8 cellular contexts compared by ENCODE assay signal in genomic region chr17:43366809-43367587, GRCh38. TPM values are rescaled to one million over a fixed set of nuclear protein-coding genes. Genes with fewer than 3 reads are reported as not detected.
A peak's percentile ranks its signal among the peaks of the same experiment; 100 is the strongest.
DNase-seq lines count a peak whose midpoint lies in the region; ATAC-seq lines count a peak whose summit lies in the region.

No MANE protein-coding gene starts in this region.

- ATAC-seq in HG02623 (IDR thresholded peaks at IDR 0.05; ENCODE audit: unreplicated experiment), result no peak

- H3K27me3 Mint-ChIP-seq in T-helper 2 cell treated with Interferon-gamma antibody and Interleukin-4, amounts not matched to agents 5 μg/mL and 100 μg/mL, for 36 hours (ENCODE audit: low read depth), result no peaks in the 10 kb centered on the region
- no peaks in the 10 kb centered on the region for H3K27me3 Mint-ChIP-seq in activated T-helper 1 cell treated with anti-CD3 and anti-CD28 coated beads, Interleukin-12 subunit alpha, Interleukin-12 subunit beta, Interleukin-2, Interleukin-4 antibody, amounts not matched to agents 30 ng/mL and 10 ng/mL and 1 ng/mL, durations not matched to agents 14 hours and 24 hours and 36 hours (ENCODE audit: insufficient read depth)

- H3K4me3 Mint-ChIP-seq in T-helper 2 cell treated with Interferon-gamma antibody and Interleukin-4, amounts not matched to agents 5 μg/mL and 100 μg/mL, for 36 hours, result peak overlapping the region; percentile 95
- no peak overlapping the region for H3K4me3 Mint-ChIP-seq in activated T-helper 1 cell treated with anti-CD3 and anti-CD28 coated beads, Interleukin-12 subunit alpha, Interleukin-12 subunit beta, Interleukin-2, Interleukin-4 antibody, amounts not matched to agents 30 ng/mL and 10 ng/mL and 1 ng/mL, durations not matched to agents 14 hours and 24 hours and 36 hours

- H3K4me1 Mint-ChIP-seq in T-helper 2 cell treated with Interferon-gamma antibody and Interleukin-4, amounts not matched to agents 5 μg/mL and 100 μg/mL, for 36 hours (ENCODE audit: low read depth), result peaks cover 39% of the 10 kb centered on the region
- peaks cover 44% of the 10 kb centered on the region for H3K4me1 Mint-ChIP-seq in activated T-helper 1 cell treated with anti-CD3 and anti-CD28 coated beads, Interleukin-12 subunit alpha, Interleukin-12 subunit beta, Interleukin-2, Interleukin-4 antibody, amounts not matched to agents 30 ng/mL and 10 ng/mL and 1 ng/mL, durations not matched to agents 14 hours and 24 hours and 36 hours (ENCODE audit: low read depth)

- H3K36me3 Mint-ChIP-seq in T-helper 2 cell treated with Interferon-gamma antibody and Interleukin-4, amounts not matched to agents 5 μg/mL and 100 μg/mL, for 36 hours (ENCODE audit: low read depth), result no peaks in the 10 kb centered on the region
- H3K36me3 Mint-ChIP-seq in activated T-helper 1 cell treated with anti-CD3 and anti-CD28 coated beads, Interleukin-12 subunit alpha, Interleukin-12 subunit beta, Interleukin-2, Interleukin-4 antibody, amounts not matched to agents 30 ng/mL and 10 ng/mL and 1 ng/mL, durations not matched to agents 14 hours and 24 hours and 36 hours (ENCODE audit: low read depth), result no peaks in the 10 kb centered on the region

- peak overlapping the region; percentile 100 for H3K27ac Mint-ChIP-seq in T-helper 2 cell treated with Interferon-gamma antibody and Interleukin-4, amounts not matched to agents 5 μg/mL and 100 μg/mL, for 36 hours
- H3K27ac Mint-ChIP-seq in activated T-helper 1 cell treated with anti-CD3 and anti-CD28 coated beads, Interleukin-12 subunit alpha, Interleukin-12 subunit beta, Interleukin-2, Interleukin-4 antibody, amounts not matched to agents 30 ng/mL and 10 ng/mL and 1 ng/mL, durations not matched to agents 14 hours and 24 hours and 36 hours, result peak overlapping the region; percentile 100

- no peaks in the 10 kb centered on the region for H3K9me3 Mint-ChIP-seq in T-helper 2 cell treated with Interferon-gamma antibody and Interleukin-4, amounts not matched to agents 5 μg/mL and 100 μg/mL, for 36 hours
- no peaks in the 10 kb centered on the region for H3K9me3 Mint-ChIP-seq in activated T-helper 1 cell treated with anti-CD3 and anti-CD28 coated beads, Interleukin-12 subunit alpha, Interleukin-12 subunit beta, Interleukin-2, Interleukin-4 antibody, amounts not matched to agents 30 ng/mL and 10 ng/mL and 1 ng/mL, durations not matched to agents 14 hours and 24 hours and 36 hours

- intact Hi-C loops in activated T-helper 1 cell treated with anti-CD3 and anti-CD28 coated beads, Interleukin-12 subunit alpha, Interleukin-12 subunit beta, Interleukin-2, Interleukin-4 antibody, amounts not matched to agents 30 ng/mL and 10 ng/mL and 1 ng/mL, durations not matched to agents 14 hours and 24 hours and 36 hours (cut with micrococcal nuclease), result no loop called here

- H3K27ac ChIP-seq in substantia nigra (ENCODE audit: low read depth, low read length, poor library complexity, severe bottlenecking), result peak overlapping the region; percentile 99

- DNase-seq in T-helper 2 cell treated with Interferon-gamma antibody and Interleukin-4, amounts not matched to agents 5 μg/mL and 100 μg/mL, for 36 hours (ENCODE audit: low spot score), result peak; percentile 38
- DNase-seq in T-helper 2 cell (no peak), islet precursor cell (peak; percentile 62), substantia nigra (lab: John Stamatoyannopoulos, UW) (peak in 3 of 49 donors; percentile 3 to 9 (median 7)), OCI-M2 (lab: John Stamatoyannopoulos, UW; ENCODE audit: unreplicated experiment) (no peak), AG20443 (ENCODE audit: low spot score) (no peak)
- DNase-seq in activated T-helper 1 cell treated with anti-CD3 and anti-CD28 coated beads, Interleukin-12 subunit alpha, Interleukin-12 subunit beta, Interleukin-2, Interleukin-4 antibody, amounts not matched to agents 30 ng/mL and 10 ng/mL and 1 ng/mL, durations not matched to agents 14 hours and 24 hours and 36 hours (ENCODE audit: low spot score), result peak; percentile 31

RNA-seq across cellular contexts. Expression of gene ARL4D, which starts 31.8 kb away (rescaled TPM):
- total RNA-seq in activated T-helper 1 cell treated with anti-CD3 and anti-CD28 coated beads, Interleukin-12 subunit alpha, Interleukin-12 subunit beta, Interleukin-2, Interleukin-4 antibody, amounts not matched to agents 30 ng/mL and 10 ng/mL and 1 ng/mL, durations not matched to agents 14 hours and 24 hours and 36 hours, result 3.2 and 4.0 TPM in 2 replicates

Comparison
In these comparisons a context has a peak if more than half of its experiments do, and no peak if none do; other contexts are left out.
1. DNase-seq: peak in T-helper 2 cell treated with Interferon-gamma antibody and Interleukin-4, amounts not matched to agents 5 μg/mL and 100 μg/mL, for 36 hours (single experiment), activated T-helper 1 cell treated with anti-CD3 and anti-CD28 coated beads, Interleukin-12 subunit alpha, Interleukin-12 subunit beta, Interleukin-2, Interleukin-4 antibody, amounts not matched to agents 30 ng/mL and 10 ng/mL and 1 ng/mL, durations not matched to agents 14 hours and 24 hours and 36 hours (single experiment) and islet precursor cell (single experiment); none in T-helper 2 cell (0 of 5), OCI-M2 (single experiment) and AG20443 (single experiment).